ENCODE assay signal across 16 cellular contexts in genomic region chr12:19886805-19887105, GRCh38.
"Had no signal": no experiment of that assay in that cellular context is flagged by ENCODE, and none has a peak within 500 bp of the region (broad histone marks: within the 10 kb centered on the region; RNA-seq: fewer than 3 reads in every experiment).

No MANE protein-coding gene starts in this region.

- DNase-seq: activated B cell treated with CpG ODN at 0.5 μM for 24 hours; activated CD4-positive, alpha-beta T cell treated with anti-CD3 and anti-CD28 coated beads, Interleukin-2, amount 10 ng/mL, durations not matched to agents 7 days and 5 days; activated naive CD4-positive, alpha-beta T cell treated with anti-CD3 and anti-CD28 coated beads for 36 hours; activated T-cell treated with anti-CD3 and anti-CD28 coated beads for 4 hours; body of pancreas; central memory CD4-positive, alpha-beta T cell; effector memory CD8-positive, alpha-beta T cell; erythroblast; left ventricle myocardium superior; stimulated activated naive B cell treated with anti-CD40 and anti-IgM and Interleukin-4, amounts not matched to agents 10 μg/mL and 1 μg/mL and 100 μg/mL, for 72 hours; substantia nigra; T-helper 2 cell; upper lobe of right lung had no signal

- ATAC-seq: activated T-helper 17 cell treated with anti-CD3 and anti-CD28 coated beads, Interleukin-2, amount 50 U/mL, for 72 hours; body of pancreas; effector memory CD8-positive, alpha-beta T cell; left ventricle myocardium superior; stimulated activated naive B cell treated with anti-CD40 and anti-IgM and Interleukin-4, amounts not matched to agents 10 μg/mL and 1 μg/mL and 100 μg/mL, for 72 hours had no signal

- H3K27ac ChIP-seq: body of pancreas, upper lobe of right lung had no signal

- H3K4me1 ChIP-seq: body of pancreas had no signal

- H3K36me3 ChIP-seq: upper lobe of right lung had no signal

- H3K9me3 ChIP-seq: body of pancreas, upper lobe of right lung had no signal

- H3K27me3 ChIP-seq: body of pancreas, upper lobe of right lung had no signal

- H3K4me3 ChIP-seq: body of pancreas, upper lobe of right lung had no signal

- FAIRE-seq: keratinocyte, TTC549 had no signal
